In genomic region chr4:122458625-122459024, GRCh38 we compare ENCODE assay signal across 8 cellular contexts. TPM values are rescaled to one million over a fixed set of nuclear protein-coding genes. Genes with fewer than 3 reads are reported as not detected.
A peak's percentile ranks its signal among the peaks of the same experiment; 100 is the strongest.
DNase-seq lines count a peak whose midpoint lies in the region; ATAC-seq and TF ChIP-seq lines count a peak whose summit lies in the region.

No MANE protein-coding gene starts in this region.

- no peaks in the 10 kb centered on the region for H3K9me3 ChIP-seq in Caco-2
- no peaks in the 10 kb centered on the region for H3K9me3 ChIP-seq in gastroesophageal sphincter
- no peaks in the 10 kb centered on the region for H3K9me3 ChIP-seq in colonic mucosa

- no peak overlapping the region for H2BK15ac ChIP-seq in mesendoderm (replicated peaks; ENCODE audit: low read depth)

- H3K79me2 ChIP-seq in mesendoderm (ENCODE audit: control insufficient read depth, insufficient read depth, low read length) = no peaks in the 10 kb centered on the region

- no peak overlapping the region for H2AK5ac ChIP-seq in mesendoderm (ENCODE audit: low read length)

- H3K56ac ChIP-seq in mesendoderm (ENCODE audit: low read length) = no peak overlapping the region

- no peak for TF ChIP-seq EP300 in gastroesophageal sphincter (IDR thresholded peaks at IDR 0.05)

- H3K36me3 ChIP-seq in Caco-2 (ENCODE audit: control insufficient read depth, insufficient read depth, low read length) = no peaks in the 10 kb centered on the region
- H3K36me3 ChIP-seq in mesendoderm (ENCODE audit: control insufficient read depth, insufficient read depth, low read length) = no peaks in the 10 kb centered on the region
- H3K36me3 ChIP-seq in gastroesophageal sphincter = no peaks in the 10 kb centered on the region
- no peaks in the 10 kb centered on the region for H3K36me3 ChIP-seq in colonic mucosa

- H4K5ac ChIP-seq in mesendoderm (ENCODE audit: low read length) = no peak overlapping the region

- CTCF ChIA-PET in Caco-2 (lab: Charles Lee) = no interaction called here

- WGBS in mesendoderm (ENCODE audit: extremely low coverage, insufficient coverage, low lambda C conversion rate) = no CpG with 5 or more reads among the region's 5 CpGs
- 45 to 47% methylated on average over 5 of the region's 5 CpGs for WGBS in gastroesophageal sphincter (ENCODE audit: low coverage in 1 of 2), 2 donors

- H3K4ac ChIP-seq in mesendoderm (ENCODE audit: low read depth, low read length) = no peak overlapping the region

- intact Hi-C loops in Caco-2 (cut with micrococcal nuclease; ENCODE audit: unreplicated experiment) (no loop called here), colonic mucosa (cut with DNase I) (no loop called here)

- no peak overlapping the region for H3K4me2 ChIP-seq in mesendoderm (ENCODE audit: low read length)

- H3K27me3 Mint-ChIP-seq in Caco-2 (ENCODE audit: insufficient read depth, unreplicated experiment) = no peaks in the 10 kb centered on the region
- H3K27me3 Mint-ChIP-seq in activated T-cell treated with anti-CD3 and anti-CD28 coated beads, Interleukin-2, amount 50 U/mL, for 72 hours (ENCODE audit: low read depth) = no peaks in the 10 kb centered on the region

- no peak overlapping the region for H3K4me3 ChIP-seq in Caco-2 (ENCODE audit: low read depth, low read length)
- H3K4me3 ChIP-seq in mesendoderm (ENCODE audit: low read length) = no peak overlapping the region
- H3K4me3 ChIP-seq in gastroesophageal sphincter = no peak overlapping the region
- H3K4me3 ChIP-seq in colonic mucosa = no peak overlapping the region

- H2BK5ac ChIP-seq in mesendoderm (ENCODE audit: low read length) = no peak overlapping the region

- H3K27me3 ChIP-seq in Caco-2 (replicated peaks; ENCODE audit: control insufficient read depth, insufficient read depth, low read length) = no peaks in the 10 kb centered on the region
- H3K27me3 ChIP-seq in mesendoderm (ENCODE audit: insufficient read depth, low read length, poor library complexity) = no peaks in the 10 kb centered on the region
- no peaks in the 10 kb centered on the region for H3K27me3 ChIP-seq in gastroesophageal sphincter
- no peaks in the 10 kb centered on the region for H3K27me3 ChIP-seq in colonic mucosa

- BruUV-seq in Caco-2 (replicated peaks; lab: Mats Ljungman, UMichigan) = no TSS peak

- peak; percentile 79 for ATAC-seq in GM21528 (IDR thresholded peaks at IDR 0.05; ENCODE audit: low FRiP score, unreplicated experiment)
- peak; percentile 94 to 95 for ATAC-seq in activated T-cell treated with anti-CD3 and anti-CD28 coated beads, Interleukin-2, amount 50 U/mL, for 72 hours (replicated peaks in 1 of 2)
- no peak for ATAC-seq in gastroesophageal sphincter
- ATAC-seq in omental fat pad (ENCODE audit: low FRiP score) = no peak

- TF ChIP-seq POLR2A in gastroesophageal sphincter (IDR thresholded peaks at IDR 0.05) = no peak

- H3K4me1 ChIP-seq in Caco-2 = no peaks in the 10 kb centered on the region
- H3K4me1 ChIP-seq in mesendoderm (ENCODE audit: control insufficient read depth, low read depth, low read length) = peaks cover 7% of the 10 kb centered on the region
- no peaks in the 10 kb centered on the region for H3K4me1 ChIP-seq in gastroesophageal sphincter
- H3K4me1 ChIP-seq in colonic mucosa = no peaks in the 10 kb centered on the region

- no peak overlapping the region for H3K18ac ChIP-seq in mesendoderm (ENCODE audit: low read length)

- no peaks in the 10 kb centered on the region for H3K9me3 Mint-ChIP-seq in Caco-2 (ENCODE audit: unreplicated experiment)
- no peaks in the 10 kb centered on the region for H3K9me3 Mint-ChIP-seq in activated T-cell treated with anti-CD3 and anti-CD28 coated beads, Interleukin-2, amount 50 U/mL, for 72 hours

- H3K27ac Mint-ChIP-seq in Caco-2 (ENCODE audit: unreplicated experiment) = no peak overlapping the region
- H3K27ac Mint-ChIP-seq in activated T-cell treated with anti-CD3 and anti-CD28 coated beads, Interleukin-2, amount 50 U/mL, for 72 hours = peak overlapping the region; percentile 89

- H3K9ac ChIP-seq in mesendoderm (ENCODE audit: low read length) (no peak overlapping the region), colonic mucosa (ENCODE audit: low read depth in 2 of 2, low read length in 2 of 2) (no peak overlapping the region)

- peak overlapping the region; percentile 49 for H3K4me3 Mint-ChIP-seq in Caco-2 (ENCODE audit: unreplicated experiment)
- peak overlapping the region; percentile 72 to 94 for H3K4me3 Mint-ChIP-seq in activated T-cell treated with anti-CD3 and anti-CD28 coated beads, Interleukin-2, amount 50 U/mL, for 72 hours

- no peaks in the 10 kb centered on the region for H3K79me1 ChIP-seq in mesendoderm (ENCODE audit: low read length)

- DNase-seq in Caco-2 = no peak
- DNase-seq in M059J (ENCODE audit: low read depth) = peak; percentile 61
- DNase-seq in activated T-cell treated with anti-CD3 and anti-CD28 coated beads, Interleukin-2, amount 50 U/mL, for 72 hours = peak; percentile 58 to 59
- DNase-seq in mesendoderm = peak; percentile 60
- no peak for DNase-seq in colonic mucosa
- DNase-seq in omental fat pad (ENCODE audit: low spot score) = no peak

- H3K23ac ChIP-seq in mesendoderm (ENCODE audit: low read length) = no peak overlapping the region

- no peaks in the 10 kb centered on the region for H3K4me1 Mint-ChIP-seq in Caco-2 (ENCODE audit: low read depth, unreplicated experiment)
- H3K4me1 Mint-ChIP-seq in activated T-cell treated with anti-CD3 and anti-CD28 coated beads, Interleukin-2, amount 50 U/mL, for 72 hours (ENCODE audit: low read depth) = peaks cover 53% of the 10 kb centered on the region

- no peak overlapping the region for H2BK120ac ChIP-seq in mesendoderm (ENCODE audit: low read depth, low read length)

- H3K36me3 Mint-ChIP-seq in Caco-2 (ENCODE audit: insufficient read depth, unreplicated experiment) = no peaks in the 10 kb centered on the region
- peaks cover 2 to 10% of the 10 kb centered on the region in 2 donors for H3K36me3 Mint-ChIP-seq in activated T-cell treated with anti-CD3 and anti-CD28 coated beads, Interleukin-2, amount 50 U/mL, for 72 hours (ENCODE audit: insufficient read depth in 2 of 2)

- no peak overlapping the region for H4K8ac ChIP-seq in mesendoderm (ENCODE audit: low read depth, low read length)

- no peak overlapping the region for H3K27ac ChIP-seq in mesendoderm (ENCODE audit: low read depth, low read length)
- H3K27ac ChIP-seq in gastroesophageal sphincter = no peak overlapping the region
- H3K27ac ChIP-seq in colonic mucosa = no peak overlapping the region

- no peak for TF ChIP-seq CTCF in Caco-2 (IDR thresholded peaks at IDR 0.05; ENCODE audit: insufficient read depth in 1 of 2, low read depth in 1 of 2, low read length in 1 of 2, severe bottlenecking in 1 of 2, unreplicated experiment in 1 of 2)
- TF ChIP-seq CTCF in gastroesophageal sphincter (IDR thresholded peaks at IDR 0.05) = no peak
- no peak for TF ChIP-seq CTCF in colonic mucosa (IDR thresholded peaks at IDR 0.05)
- TF ChIP-seq CTCF in omental fat pad (IDR thresholded peaks at IDR 0.05) = no peak

- POLR2A ChIA-PET in Caco-2 (lab: Charles Lee) = no interaction called here

RNA-seq across cellular contexts. Expression of gene IL2, which starts 2.1 kb away (rescaled TPM):
- total RNA-seq in Caco-2 (2022) (not detected in 2 replicates), gastroesophageal sphincter (not detected), colonic mucosa (1 to 10 TPM in 1 of 2 donors, not detected in 1; 3.3 TPM), omental fat pad (not detected)
- total RNA-seq in M059J (2014; rRNA removed; shearing (Covaris generic)) = not detected in 2 replicates
- 10 to 100 TPM; 19.1 to 24.8 TPM for total RNA-seq in activated T-cell treated with anti-CD3 and anti-CD28 coated beads, Interleukin-2, amount 50 U/mL, for 72 hours
- 0.11 TPM for polyA plus RNA-seq in mesendoderm (2013, experiment 1 of 2)
- polyA plus RNA-seq in mesendoderm (2013, experiment 2 of 2) = 0.20 TPM

Comparison
In these comparisons a context has a peak if more than half of its experiments do, and no peak if none do; other contexts are left out.
1. DNase-seq: peak in M059J (single experiment), activated T-cell treated with anti-CD3 and anti-CD28 coated beads, Interleukin-2, amount 50 U/mL, for 72 hours (2 of 2) and mesendoderm (single experiment); none in Caco-2 (0 of 2), colonic mucosa (single experiment) and omental fat pad (single experiment).
2. ATAC-seq: peak in GM21528 (single experiment) and activated T-cell treated with anti-CD3 and anti-CD28 coated beads, Interleukin-2, amount 50 U/mL, for 72 hours (2 of 2); none in gastroesophageal sphincter (single experiment) and omental fat pad (single experiment).
3. RNA of gene IL2, which starts 2.1 kb away (total RNA-seq): 19.1 to 24.8 TPM in activated T-cell treated with anti-CD3 and anti-CD28 coated beads, Interleukin-2, amount 50 U/mL, for 72 hours; 3.3 TPM in colonic mucosa, not detected in omental fat pad, not detected in Caco-2, not detected in M059J and not detected in gastroesophageal sphincter; every median in the first group is over 4 times any median in the second.